8 cellular contexts compared by ENCODE assay signal in genomic region chr5:160312139-160312959, GRCh38. TPM values are rescaled to one million over a fixed set of nuclear protein-coding genes. Genes with fewer than 3 reads are reported as not detected.
DNase-seq lines count a peak whose midpoint lies in the region; ATAC-seq and TF ChIP-seq lines count a peak whose summit lies in the region.

TSS of gene CCNJL (minus strand) at chr5:160312564. CDS start at chr5:160311923, 641 bp downstream.

- H3K9me3 ChIP-seq in adrenal gland (replicated peaks in 1 of 3): no peaks in the 10 kb centered on the region
- H3K9me3 ChIP-seq in parathyroid adenoma (ENCODE audit: control insufficient read depth, low read length): no peaks in the 10 kb centered on the region

- TF ChIP-seq POLR2A in adrenal gland (IDR thresholded peaks at IDR 0.05): peak in 1 of 2 donors; percentile 68

- H3K4me2 ChIP-seq in parathyroid adenoma (ENCODE audit: low read length): peak within 1 kb of the TSS; percentile 71

- H3K36me3 ChIP-seq in adrenal gland (replicated peaks in 1 of 2) (no peaks in the 10 kb centered on the region), parathyroid adenoma (ENCODE audit: control insufficient read depth, insufficient read depth, low read length) (no peaks in the 10 kb centered on the region)

- no peak within 1 kb of the TSS for H3K9ac ChIP-seq in parathyroid adenoma

- DNase-seq in DMS79 treated with DMSO at 0.1 percent for 48 hours (lab: John Stamatoyannopoulos, UW): peak; percentile 24
- no peak for DNase-seq in DMS79 (lab: John Stamatoyannopoulos, UW)
- DNase-seq in HFF-Myc (ENCODE audit: extremely low read depth, low read depth): no peak
- DNase-seq in NCI-H2171 treated with DMSO at 0.1 percent for 48 hours (lab: John Stamatoyannopoulos, UW): peak; percentile 70
- peak; percentile 57 to 79 (median 66) for DNase-seq in adrenal gland
- DNase-seq in left cardiac atrium: peak; percentile 63
- DNase-seq in stimulated activated CD4-positive, alpha-beta T cell treated with anti-CD3 and anti-CD28 coated beads, Interleukin-4, amount 100 ng/mL, for 4 hours: no peak

- TF ChIP-seq CTCF in HFF-Myc (IDR thresholded peaks at IDR 0.05; ENCODE audit: low read depth, low read length, missing control alignments): no peak
- TF ChIP-seq CTCF in adrenal gland (IDR thresholded peaks at IDR 0.05): no peak
- no peak for TF ChIP-seq CTCF in parathyroid adenoma (IDR thresholded peaks at IDR 0.05)

- intact Hi-C loops in adrenal gland (cut with DNase I): no loop called here
- intact Hi-C loops in left cardiac atrium (cut with DNase I): loop anchor here in 1 of 2 donors (10.0 kb wide), 1 partner anchor 48 kb away; no protein-coding TSS in a partner anchor

- peak; percentile 86 to 92 for ATAC-seq in left cardiac atrium

- 0 to 1% (median 0%) methylated on average over 22 to 84 of the region's 84 CpGs for WGBS in adrenal gland, 4 donors

- H3K27me3 ChIP-seq in adrenal gland: no peaks in the 10 kb centered on the region
- no peaks in the 10 kb centered on the region for H3K27me3 ChIP-seq in parathyroid adenoma (ENCODE audit: control insufficient read depth, insufficient read depth, low read length)

- H3K4me3 ChIP-seq in HFF-Myc (replicated peaks; ENCODE audit: low read depth, low read length): peak within 1 kb of the TSS; percentile 45
- H3K4me3 ChIP-seq in adrenal gland: peak within 1 kb of the TSS in 3 of 4 donors; percentile 74 to 88 (median 74)
- H3K4me3 ChIP-seq in parathyroid adenoma (ENCODE audit: low read depth, low read length): peak within 1 kb of the TSS; percentile 39

- no peaks in the 10 kb centered on the region for H3K79me2 ChIP-seq in parathyroid adenoma

- H2AFZ ChIP-seq in parathyroid adenoma: peak within 1 kb of the TSS; percentile 68

- H3K27ac ChIP-seq in adrenal gland (peak within 1 kb of the TSS in 4 of 5 donors; percentile 39 to 79 (median 75)), parathyroid adenoma (no peak within 1 kb of the TSS)

- H3K4me1 ChIP-seq in adrenal gland (replicated peaks in 1 of 2) (peaks cover 0 to 6% of the 10 kb centered on the region in 2 donors), parathyroid adenoma (no peaks in the 10 kb centered on the region)

RNA-seq across cellular contexts. Expression of gene CCNJL, which starts in this region (rescaled TPM):
- total RNA-seq in adrenal gland: 10 to 100 TPM in 1 of 8 donors, 1 to 10 TPM in 7; 3.9 to 10.6 (median 5.3) TPM
- polyA plus RNA-seq in adrenal gland: 1 to 10 TPM; 1.7 to 3.3 (median 2.0) TPM
- 1 to 10 TPM; 5.5 to 5.6 TPM for total RNA-seq in left cardiac atrium

Comparison
In these comparisons a context has a peak if more than half of its experiments do, and no peak if none do; other contexts are left out.
1. DNase-seq: peak in DMS79 treated with DMSO at 0.1 percent for 48 hours (single experiment), NCI-H2171 treated with DMSO at 0.1 percent for 48 hours (single experiment), adrenal gland (7 of 7) and left cardiac atrium (single experiment); none in DMS79 (single experiment), HFF-Myc (single experiment) and stimulated activated CD4-positive, alpha-beta T cell treated with anti-CD3 and anti-CD28 coated beads, Interleukin-4, amount 100 ng/mL, for 4 hours (0 of 2).
2. Peak in every context shown above with its lines, with median percentiles within 50 percentile points of each other: H3K4me3 ChIP-seq.